ENCODE assay signal across 8 cellular contexts in the genomic region with DNA sequence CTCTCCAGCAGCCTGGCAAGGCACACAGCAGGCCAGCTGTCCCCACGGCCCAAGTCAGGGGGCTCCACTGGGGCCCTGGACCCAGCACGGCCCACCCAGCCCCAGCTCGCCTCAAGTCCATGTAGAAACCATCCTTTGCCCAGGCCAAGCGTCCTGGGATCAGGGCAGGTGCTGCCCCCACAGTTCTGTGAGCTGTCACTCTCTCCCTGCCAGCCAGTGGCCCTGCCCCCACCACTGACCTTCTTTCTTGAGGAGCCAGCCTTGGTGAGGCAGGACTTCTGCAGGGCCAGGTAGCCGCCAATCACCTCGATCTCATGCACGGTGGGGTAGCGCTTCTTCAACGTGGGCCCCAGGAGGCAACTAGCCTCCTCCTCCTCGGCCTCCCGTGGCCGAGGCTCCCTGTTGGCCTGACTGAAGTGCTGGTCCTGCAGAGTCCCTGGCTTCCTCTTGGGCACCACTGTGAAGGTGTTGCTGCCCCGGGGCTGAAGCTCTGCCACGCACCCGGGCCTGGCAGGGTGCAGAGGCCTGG. TPM values are rescaled to one million over a fixed set of nuclear protein-coding genes. Genes with fewer than 3 reads are reported as not detected.
A peak's percentile ranks its signal among the peaks of the same experiment; 100 is the strongest.
DNase-seq lines count a peak whose midpoint lies in the region; ATAC-seq and TF ChIP-seq lines count a peak whose summit lies in the region.

No MANE protein-coding gene starts in this region.

- H3K9me3 ChIP-seq in GM23248 (ENCODE audit: low read depth), result no peaks in the 10 kb centered on the region
- no peaks in the 10 kb centered on the region for H3K9me3 ChIP-seq in effector memory CD4-positive, alpha-beta T cell (ENCODE audit: control insufficient read depth, low read length)

- H3F3A ChIP-seq in GM23248 (ENCODE audit: insufficient read depth), result no peaks in the 10 kb centered on the region

- H3K27ac Mint-ChIP-seq in MCF 10A (ENCODE audit: low read depth, unreplicated experiment), result no peak overlapping the region
- H3K27ac Mint-ChIP-seq in memory B cell, result no peak overlapping the region

- H3K9me2 ChIP-seq in GM23248 (ENCODE audit: insufficient read depth), result no peaks in the 10 kb centered on the region

- H3K27me3 ChIP-seq in GM23248 (replicated peaks; ENCODE audit: insufficient read depth), result no peaks in the 10 kb centered on the region
- no peaks in the 10 kb centered on the region for H3K27me3 ChIP-seq in effector memory CD4-positive, alpha-beta T cell (replicated peaks; ENCODE audit: control insufficient read depth, insufficient read depth, low read length, poor library complexity, severe bottlenecking)

- POLR2A ChIA-PET in MCF 10A (lab: Yijun Ruan, JAX), result interaction anchor here (1.5 to 3.6 kb wide), 4 partner anchors 10 to 69 kb away, joined by 5 to 43 read pairs (median 22); partner anchors contain the start of genes ANAPC2, CYSRT1, RNF224 and SSNA1

- intact Hi-C loops in MCF 10A (cut with micrococcal nuclease), result no loop called here

- peaks cover 84% of the 10 kb centered on the region for H3K79me2 ChIP-seq in GM23248 (ENCODE audit: insufficient read depth)

- H3K4me2 ChIP-seq in GM23248 (ENCODE audit: unreplicated experiment), result peak overlapping the region; percentile 79

- DNase-seq in 8988T (peak; percentile 41), GM23248 (no peak), MCF 10A (ENCODE audit: unreplicated experiment) (no peak), memory B cell (ENCODE audit: low spot score in 2 of 2) (no peak), ACHN (no peak)
- DNase-seq in effector memory CD4-positive, alpha-beta T cell, result no peak

- no peak for TF ChIP-seq CTCF in MCF 10A (IDR thresholded peaks at IDR 0.05; ENCODE audit: unreplicated experiment)

- peak overlapping the region; percentile 66 for H3K4me3 ChIP-seq in GM23248
- H3K4me3 ChIP-seq in effector memory CD4-positive, alpha-beta T cell (ENCODE audit: insufficient read depth, low read depth, low read length, poor library complexity, severe bottlenecking), result no peak overlapping the region

- no peaks in the 10 kb centered on the region for H4K20me1 ChIP-seq in GM23248 (ENCODE audit: insufficient read depth)

- H3K4me3 Mint-ChIP-seq in MCF 10A (ENCODE audit: unreplicated experiment), result peak overlapping the region; percentile 76
- H3K4me3 Mint-ChIP-seq in memory B cell, result peak overlapping the region; percentile 27

- in situ Hi-C loops in GM23248 (cut with MboI) (no loop called here), ACHN (cut with HindIII; ENCODE audit: low pct_ligation_motif_present, low pct_unique_long_range_greater_than_20kb, low sequenced_read_pairs) (no loop called here)

- no peaks in the 10 kb centered on the region for H3K36me3 ChIP-seq in GM23248 (ENCODE audit: low read depth)
- H3K36me3 ChIP-seq in effector memory CD4-positive, alpha-beta T cell (ENCODE audit: control insufficient read depth, insufficient read depth, low read length), result no peaks in the 10 kb centered on the region

- H3K27me3 Mint-ChIP-seq in MCF 10A (ENCODE audit: insufficient read depth, unreplicated experiment), result no peaks in the 10 kb centered on the region
- no peaks in the 10 kb centered on the region for H3K27me3 Mint-ChIP-seq in memory B cell

- H3K4me1 Mint-ChIP-seq in MCF 10A (ENCODE audit: insufficient read depth, unreplicated experiment), result peaks cover 18% of the 10 kb centered on the region
- peaks cover 18% of the 10 kb centered on the region for H3K4me1 Mint-ChIP-seq in memory B cell

- H3K27ac ChIP-seq in GM23248, result no peak overlapping the region
- no peak overlapping the region for H3K27ac ChIP-seq in effector memory CD4-positive, alpha-beta T cell (ENCODE audit: insufficient read depth, low read length, poor library complexity, severe bottlenecking)

- ATAC-seq in memory B cell (ENCODE audit: low read depth) (no peak), HG03135 (IDR thresholded peaks at IDR 0.05; ENCODE audit: unreplicated experiment) (no peak), esophagus mucosa (no peak)

- H2AFZ ChIP-seq in GM23248, result no peak overlapping the region

- CTCF ChIA-PET in MCF 10A (lab: Yijun Ruan, JAX), result interaction anchor here (0.6 to 1.3 kb wide), 6 partner anchors 18 to 711 kb away, joined by 3 to 7 read pairs (median 4); no protein-coding TSS in a partner anchor

- H3K9me3 Mint-ChIP-seq in MCF 10A (ENCODE audit: unreplicated experiment), result no peaks in the 10 kb centered on the region
- H3K9me3 Mint-ChIP-seq in memory B cell, result no peaks in the 10 kb centered on the region

- H3K4me1 ChIP-seq in GM23248 (ENCODE audit: insufficient read depth), result peaks cover 12% of the 10 kb centered on the region; the same call in 1 of the 2 replicates
- H3K4me1 ChIP-seq in effector memory CD4-positive, alpha-beta T cell (ENCODE audit: control insufficient read depth, insufficient read depth, low read length, poor library complexity, severe bottlenecking), result peaks cover 14% of the 10 kb centered on the region

- WGBS in GM23248 (ENCODE audit: low coverage in 1 of 2, low lambda C conversion rate in 2 of 2, missing lambda C conversion rate in 2 of 2), 2 experiments, result 84 to 89% methylated on average over 12 to 15 of the region's 15 CpGs

- H3K9ac ChIP-seq in GM23248, result peak overlapping the region; percentile 61; the same call in 1 of the 2 replicates

- H3K36me3 Mint-ChIP-seq in MCF 10A (ENCODE audit: insufficient read depth, unreplicated experiment) (peaks cover 8% of the 10 kb centered on the region), memory B cell (no peaks in the 10 kb centered on the region)

- BruUV-seq in MCF 10A (replicated peaks; lab: Mats Ljungman, UMichigan), result no TSS peak

RNA-seq across cellular contexts. Expression of gene TPRN, which starts 1.7 kb away (rescaled TPM):
- total RNA-seq in GM23248 (2014; rRNA removed; shearing (Covaris generic)), result 7.8 and 14.3 TPM in 2 replicates
- 1.7 and 2.2 TPM in 2 replicates for polyA plus RNA-seq in GM23248 (2016; fragmentation: Nextera tagmentation; extraction: Ambion mirVana)
- total RNA-seq in MCF 10A (2022) (12.6 and 13.4 TPM in 2 replicates), esophagus mucosa (20.5 TPM)

RNA-seq across cellular contexts. Expression of gene TMEM203, which starts 6.6 kb away (rescaled TPM):
- total RNA-seq in GM23248 (2014; rRNA removed; shearing (Covaris generic)), result 44.3 and 52.9 TPM in 2 replicates
- polyA plus RNA-seq in GM23248 (2016; fragmentation: Nextera tagmentation; extraction: Ambion mirVana), result 46.9 and 48.6 TPM in 2 replicates
- 31.4 and 35.6 TPM in 2 replicates for total RNA-seq in MCF 10A (2022)
- 24.8 TPM for total RNA-seq in esophagus mucosa

RNA-seq across cellular contexts. Expression of gene NDOR1, which starts 6.7 kb away (rescaled TPM):
- 12.1 and 12.4 TPM in 2 replicates for total RNA-seq in GM23248 (2014; rRNA removed; shearing (Covaris generic))
- 7.7 and 8.5 TPM in 2 replicates for polyA plus RNA-seq in GM23248 (2016; fragmentation: Nextera tagmentation; extraction: Ambion mirVana)
- total RNA-seq in MCF 10A (2022) (16.6 and 18.0 TPM in 2 replicates), esophagus mucosa (8.6 TPM)

RNA-seq across cellular contexts. Expression of gene SSNA1, which starts 10.3 kb away (rescaled TPM):
- total RNA-seq in GM23248 (2014; rRNA removed; shearing (Covaris generic)), result 73.1 and 105 TPM in 2 replicates
- polyA plus RNA-seq in GM23248 (2016; fragmentation: Nextera tagmentation; extraction: Ambion mirVana), result 93.1 and 100 TPM in 2 replicates
- total RNA-seq in MCF 10A (2022), result 81.4 and 82.6 TPM in 2 replicates
- 86.8 TPM for total RNA-seq in esophagus mucosa

RNA-seq across cellular contexts. Expression of gene ANAPC2, which starts 10.5 kb away (rescaled TPM):
- 24.0 and 28.8 TPM in 2 replicates for total RNA-seq in GM23248 (2014; rRNA removed; shearing (Covaris generic))
- polyA plus RNA-seq in GM23248 (2016; fragmentation: Nextera tagmentation; extraction: Ambion mirVana), result 12.0 and 13.6 TPM in 2 replicates
- 42.1 and 43.6 TPM in 2 replicates for total RNA-seq in MCF 10A (2022)
- total RNA-seq in esophagus mucosa, result 25.0 TPM
